1 cellular context compared by ENCODE assay signal in the genomic region with DNA sequence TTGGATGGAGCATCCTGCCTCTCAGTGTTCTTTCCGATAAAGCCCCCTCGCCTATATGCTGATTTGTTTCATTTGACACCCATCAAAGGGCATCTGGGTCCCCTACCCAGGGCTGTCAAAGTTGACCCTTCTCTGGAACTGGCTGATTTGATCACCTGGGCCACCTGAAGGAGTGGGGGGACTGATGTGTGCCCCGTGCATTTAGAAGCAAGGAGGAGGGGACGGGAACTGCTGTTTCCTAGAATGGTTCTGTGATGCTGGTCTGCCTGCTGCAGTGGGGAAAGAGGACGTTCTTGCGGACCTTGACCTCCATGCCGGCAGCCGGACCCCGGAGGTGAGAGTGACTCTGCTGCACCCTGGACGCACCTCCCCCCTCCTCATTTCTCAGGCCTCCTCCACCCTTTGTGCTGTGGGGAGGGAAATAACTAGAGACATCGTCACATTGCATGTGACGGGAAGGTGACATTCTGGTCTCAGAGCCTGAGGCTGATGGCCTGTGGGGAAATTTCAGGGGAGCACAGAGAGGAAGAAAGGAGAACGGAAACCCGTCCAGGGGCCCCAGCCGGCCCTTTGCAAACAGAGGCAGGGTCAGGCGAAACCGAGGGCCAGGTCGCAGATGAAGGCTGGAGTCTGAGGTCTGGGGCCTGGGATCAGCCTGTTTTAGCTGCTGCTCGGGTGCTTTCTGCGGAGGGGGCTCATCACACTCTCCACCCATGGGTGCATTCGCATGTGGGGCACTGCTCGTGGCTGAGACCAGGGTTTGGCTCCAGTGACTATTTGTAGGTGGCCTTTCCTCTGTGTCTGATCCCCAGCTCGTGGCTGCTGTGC.
TF ChIP-seq lines count a peak whose summit lies in the region.

No MANE protein-coding gene starts in this region.

TF ChIP-seq in GM12878, 131 proteins besides CTCF, POLR2A, EP300 and RAD21 (continued from another document):
- TF ChIP-seq KDM1A (IDR thresholded peaks at IDR 0.05; ENCODE audit: borderline replicate concordance): no peak
TF ChIP-seq in GM12878: peak in this region for 6.
